ENCODE assay signal across 16 cellular contexts in the genomic region with DNA sequence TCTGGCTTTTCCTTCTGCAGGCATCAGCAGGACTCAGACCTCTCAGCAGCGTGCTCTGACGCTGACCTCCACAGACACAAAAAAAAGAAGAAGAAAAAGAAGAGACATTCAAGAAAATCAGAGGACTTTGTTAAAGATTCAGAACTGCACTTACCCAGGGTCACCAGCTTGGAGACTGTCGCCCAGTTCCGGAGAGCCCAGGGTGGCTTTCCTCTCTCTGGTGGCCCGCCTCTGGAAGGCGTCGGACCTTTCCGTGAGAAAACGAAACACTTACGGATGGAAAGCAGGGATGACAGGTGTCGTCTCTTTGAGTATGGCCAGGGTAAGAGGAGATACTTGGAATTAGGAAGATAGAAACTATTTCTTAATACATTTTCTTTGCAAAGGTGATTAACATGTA. TPM values are rescaled to one million over a fixed set of nuclear protein-coding genes. Genes with fewer than 3 reads are reported as not detected.
DNase-seq lines count a peak whose midpoint lies in the region; ATAC-seq and TF ChIP-seq lines count a peak whose summit lies in the region.
"Had no signal": no experiment of that assay in that cellular context is flagged by ENCODE, and none has a peak within 500 bp of the region (broad histone marks: within the 10 kb centered on the region; RNA-seq: fewer than 3 reads in every experiment).

No MANE protein-coding gene starts in this region.

- H3K27ac ChIP-seq in colonic mucosa, result no peak overlapping the region
- H3K27ac ChIP-seq: BLaER1 had no signal

- H3K4me1 ChIP-seq in colonic mucosa, result no peaks in the 10 kb centered on the region
- H3K4me1 ChIP-seq: HAP-1 had no signal

- no peak for ATAC-seq in activated naive CD8-positive, alpha-beta T cell treated with anti-CD3 and anti-CD28 coated beads, Interleukin-2, amount 10 ng/mL, durations not matched to agents 7 days and 5 days (ENCODE audit: low read depth)
- no peak for ATAC-seq in activated naive CD8-positive, alpha-beta T cell treated with anti-CD3 and anti-CD28 coated beads, Interleukin-2, amount 50 U/mL, for 24 hours
- no peak for ATAC-seq in GM18909 (IDR thresholded peaks at IDR 0.05; ENCODE audit: poor library complexity, unreplicated experiment)
- ATAC-seq: HepG2 had no signal

- H3K4me3 Mint-ChIP-seq in activated naive CD8-positive, alpha-beta T cell treated with anti-CD3 and anti-CD28 coated beads, Interleukin-2, amount 10 ng/mL, durations not matched to agents 7 days and 5 days, result no peak overlapping the region
- no peak overlapping the region for H3K4me3 Mint-ChIP-seq in activated naive CD8-positive, alpha-beta T cell treated with anti-CD3 and anti-CD28 coated beads, Interleukin-2, amount 50 U/mL, for 24 hours
- H3K4me3 Mint-ChIP-seq in activated T-helper 1 cell treated with anti-CD3 and anti-CD28 coated beads, Interleukin-12 subunit alpha, Interleukin-12 subunit beta, Interleukin-2, Interleukin-4 antibody, amounts not matched to agents 30 ng/mL and 10 ng/mL and 1 ng/mL, durations not matched to agents 14 hours and 24 hours and 36 hours, result peak overlapping the region; percentile 33
- H3K4me3 Mint-ChIP-seq in nephron progenitor cell, result no peak overlapping the region
- H3K4me3 Mint-ChIP-seq: CD14-positive monocyte; CD4-positive, alpha-beta memory T cell had no signal

- TF ChIP-seq CTCF in nephron progenitor cell (IDR thresholded peaks at IDR 0.05) (no peak), colonic mucosa (IDR thresholded peaks at IDR 0.05) (no peak)

- POLR2A ChIA-PET in activated naive CD8-positive, alpha-beta T cell treated with anti-CD3 and anti-CD28 coated beads, Interleukin-2, amount 10 ng/mL, durations not matched to agents 7 days and 5 days (lab: Charles Lee), result no interaction called here

- no peaks in the 10 kb centered on the region for H3K36me3 ChIP-seq in colonic mucosa

- H3K4me1 Mint-ChIP-seq in activated naive CD8-positive, alpha-beta T cell treated with anti-CD3 and anti-CD28 coated beads, Interleukin-2, amount 10 ng/mL, durations not matched to agents 7 days and 5 days, result peaks cover 6% of the 10 kb centered on the region
- no peaks in the 10 kb centered on the region for H3K4me1 Mint-ChIP-seq in activated naive CD8-positive, alpha-beta T cell treated with anti-CD3 and anti-CD28 coated beads, Interleukin-2, amount 50 U/mL, for 24 hours
- peaks cover 5% of the 10 kb centered on the region for H3K4me1 Mint-ChIP-seq in activated T-helper 1 cell treated with anti-CD3 and anti-CD28 coated beads, Interleukin-12 subunit alpha, Interleukin-12 subunit beta, Interleukin-2, Interleukin-4 antibody, amounts not matched to agents 30 ng/mL and 10 ng/mL and 1 ng/mL, durations not matched to agents 14 hours and 24 hours and 36 hours (ENCODE audit: low read depth)
- peaks cover 19% of the 10 kb centered on the region for H3K4me1 Mint-ChIP-seq in nephron progenitor cell
- H3K4me1 Mint-ChIP-seq: CD14-positive monocyte had no signal

- no peak overlapping the region for H3K9ac ChIP-seq in colonic mucosa (ENCODE audit: low read depth in 2 of 2, low read length in 2 of 2)

- H3K9me3 ChIP-seq in colonic mucosa, result no peaks in the 10 kb centered on the region
- H3K9me3 ChIP-seq: BLaER1, HAP-1 had no signal

- no peak overlapping the region for H3K4me3 ChIP-seq in colonic mucosa
- H3K4me3 ChIP-seq: BLaER1, HAP-1 had no signal

- H3K36me3 Mint-ChIP-seq in activated naive CD8-positive, alpha-beta T cell treated with anti-CD3 and anti-CD28 coated beads, Interleukin-2, amount 10 ng/mL, durations not matched to agents 7 days and 5 days, result peaks cover 12% of the 10 kb centered on the region
- peaks cover 38% of the 10 kb centered on the region for H3K36me3 Mint-ChIP-seq in activated naive CD8-positive, alpha-beta T cell treated with anti-CD3 and anti-CD28 coated beads, Interleukin-2, amount 50 U/mL, for 24 hours (ENCODE audit: low read depth)
- peaks cover 30% of the 10 kb centered on the region for H3K36me3 Mint-ChIP-seq in activated T-helper 1 cell treated with anti-CD3 and anti-CD28 coated beads, Interleukin-12 subunit alpha, Interleukin-12 subunit beta, Interleukin-2, Interleukin-4 antibody, amounts not matched to agents 30 ng/mL and 10 ng/mL and 1 ng/mL, durations not matched to agents 14 hours and 24 hours and 36 hours (ENCODE audit: low read depth)
- peaks cover 71% of the 10 kb centered on the region for H3K36me3 Mint-ChIP-seq in nephron progenitor cell (ENCODE audit: low read depth)

- peak overlapping the region; percentile 2 for H3K27ac Mint-ChIP-seq in activated naive CD8-positive, alpha-beta T cell treated with anti-CD3 and anti-CD28 coated beads, Interleukin-2, amount 10 ng/mL, durations not matched to agents 7 days and 5 days
- H3K27ac Mint-ChIP-seq in activated naive CD8-positive, alpha-beta T cell treated with anti-CD3 and anti-CD28 coated beads, Interleukin-2, amount 50 U/mL, for 24 hours, result no peak overlapping the region
- no peak overlapping the region for H3K27ac Mint-ChIP-seq in activated T-helper 1 cell treated with anti-CD3 and anti-CD28 coated beads, Interleukin-12 subunit alpha, Interleukin-12 subunit beta, Interleukin-2, Interleukin-4 antibody, amounts not matched to agents 30 ng/mL and 10 ng/mL and 1 ng/mL, durations not matched to agents 14 hours and 24 hours and 36 hours
- H3K27ac Mint-ChIP-seq in nephron progenitor cell, result peak overlapping the region; percentile 30
- H3K27ac Mint-ChIP-seq: CD14-positive monocyte had no signal

- H3K27me3 ChIP-seq in colonic mucosa, result no peaks in the 10 kb centered on the region
- H3K27me3 ChIP-seq: BLaER1 had no signal

- no peaks in the 10 kb centered on the region for H3K9me3 Mint-ChIP-seq in activated naive CD8-positive, alpha-beta T cell treated with anti-CD3 and anti-CD28 coated beads, Interleukin-2, amount 10 ng/mL, durations not matched to agents 7 days and 5 days
- no peaks in the 10 kb centered on the region for H3K9me3 Mint-ChIP-seq in activated naive CD8-positive, alpha-beta T cell treated with anti-CD3 and anti-CD28 coated beads, Interleukin-2, amount 50 U/mL, for 24 hours
- no peaks in the 10 kb centered on the region for H3K9me3 Mint-ChIP-seq in activated T-helper 1 cell treated with anti-CD3 and anti-CD28 coated beads, Interleukin-12 subunit alpha, Interleukin-12 subunit beta, Interleukin-2, Interleukin-4 antibody, amounts not matched to agents 30 ng/mL and 10 ng/mL and 1 ng/mL, durations not matched to agents 14 hours and 24 hours and 36 hours
- H3K9me3 Mint-ChIP-seq in nephron progenitor cell, result no peaks in the 10 kb centered on the region
- H3K9me3 Mint-ChIP-seq: CD4-positive, alpha-beta memory T cell had no signal

- no peak for DNase-seq in activated naive CD8-positive, alpha-beta T cell treated with anti-CD3 and anti-CD28 coated beads, Interleukin-2, amount 10 ng/mL, durations not matched to agents 7 days and 5 days
- no peak for DNase-seq in activated naive CD8-positive, alpha-beta T cell treated with anti-CD3 and anti-CD28 coated beads, Interleukin-2, amount 50 U/mL, for 24 hours
- DNase-seq in activated T-helper 1 cell treated with anti-CD3 and anti-CD28 coated beads, Interleukin-12 subunit alpha, Interleukin-12 subunit beta, Interleukin-2, Interleukin-4 antibody, amounts not matched to agents 30 ng/mL and 10 ng/mL and 1 ng/mL, durations not matched to agents 14 hours and 24 hours and 36 hours (ENCODE audit: low spot score), result no peak
- DNase-seq in nephron progenitor cell (no peak), colonic mucosa (no peak)
- no peak for DNase-seq in activated effector memory CD4-positive, alpha-beta T cell treated with Interleukin-2 at 50 U/mL for 16 hours
- DNase-seq: 8988T; CD4-positive, alpha-beta memory T cell; DMS153; DMS79; GDM1 had no signal

- H3K27me3 Mint-ChIP-seq in activated naive CD8-positive, alpha-beta T cell treated with anti-CD3 and anti-CD28 coated beads, Interleukin-2, amount 10 ng/mL, durations not matched to agents 7 days and 5 days, result no peaks in the 10 kb centered on the region
- no peaks in the 10 kb centered on the region for H3K27me3 Mint-ChIP-seq in activated naive CD8-positive, alpha-beta T cell treated with anti-CD3 and anti-CD28 coated beads, Interleukin-2, amount 50 U/mL, for 24 hours
- H3K27me3 Mint-ChIP-seq in activated T-helper 1 cell treated with anti-CD3 and anti-CD28 coated beads, Interleukin-12 subunit alpha, Interleukin-12 subunit beta, Interleukin-2, Interleukin-4 antibody, amounts not matched to agents 30 ng/mL and 10 ng/mL and 1 ng/mL, durations not matched to agents 14 hours and 24 hours and 36 hours (ENCODE audit: insufficient read depth), result no peaks in the 10 kb centered on the region
- no peaks in the 10 kb centered on the region for H3K27me3 Mint-ChIP-seq in nephron progenitor cell (ENCODE audit: low read depth, poor library complexity)
- H3K27me3 Mint-ChIP-seq: CD4-positive, alpha-beta memory T cell had no signal

- intact Hi-C loops in activated T-helper 1 cell treated with anti-CD3 and anti-CD28 coated beads, Interleukin-12 subunit alpha, Interleukin-12 subunit beta, Interleukin-2, Interleukin-4 antibody, amounts not matched to agents 30 ng/mL and 10 ng/mL and 1 ng/mL, durations not matched to agents 14 hours and 24 hours and 36 hours (cut with micrococcal nuclease), result no loop called here
- intact Hi-C loops in colonic mucosa (cut with DNase I), result loop anchor here (5.0 kb wide), 1 partner anchor 166 kb away; no protein-coding TSS in a partner anchor

RNA-seq across cellular contexts. Expression of a gene that starts 52.0 kb away (rescaled TPM):
- 10 to 100 TPM; 14.7 to 16.2 TPM for total RNA-seq in activated naive CD8-positive, alpha-beta T cell treated with anti-CD3 and anti-CD28 coated beads, Interleukin-2, amount 10 ng/mL, durations not matched to agents 7 days and 5 days
- total RNA-seq in activated T-helper 1 cell treated with anti-CD3 and anti-CD28 coated beads, Interleukin-12 subunit alpha, Interleukin-12 subunit beta, Interleukin-2, Interleukin-4 antibody, amounts not matched to agents 30 ng/mL and 10 ng/mL and 1 ng/mL, durations not matched to agents 14 hours and 24 hours and 36 hours, result 17.6 and 19.6 TPM in 2 replicates
- total RNA-seq in colonic mucosa, result 1 to 10 TPM; 9.2 to 9.6 TPM

Comparison
In these comparisons a context has a peak if more than half of its experiments do, and no peak if none do; other contexts are left out.
1. H3K27ac Mint-ChIP-seq: peak in activated naive CD8-positive, alpha-beta T cell treated with anti-CD3 and anti-CD28 coated beads, Interleukin-2, amount 10 ng/mL, durations not matched to agents 7 days and 5 days (single experiment) and nephron progenitor cell (single experiment); none in activated naive CD8-positive, alpha-beta T cell treated with anti-CD3 and anti-CD28 coated beads, Interleukin-2, amount 50 U/mL, for 24 hours (single experiment) and activated T-helper 1 cell treated with anti-CD3 and anti-CD28 coated beads, Interleukin-12 subunit alpha, Interleukin-12 subunit beta, Interleukin-2, Interleukin-4 antibody, amounts not matched to agents 30 ng/mL and 10 ng/mL and 1 ng/mL, durations not matched to agents 14 hours and 24 hours and 36 hours (single experiment).